Comparison of ENCODE assay signal across 9 cellular contexts in genomic region chr2:108988796-108989713, GRCh38. TPM values are rescaled to one million over a fixed set of nuclear protein-coding genes. Genes with fewer than 3 reads are reported as not detected.
DNase-seq lines count a peak whose midpoint lies in the region; ATAC-seq and TF ChIP-seq lines count a peak whose summit lies in the region.
"Had no signal": no experiment of that assay in that cellular context is flagged by ENCODE, and none has a peak within 500 bp of the region (broad histone marks: within the 10 kb centered on the region; RNA-seq: fewer than 3 reads in every experiment).

Gene EDAR (minus strand): TSS chr2:108989220. CDS start chr2:108931014, 58,206 bp downstream.

- ATAC-seq in lung (ENCODE audit: insufficient read depth, low FRiP score) (peak; percentile 76), HG03520 (IDR thresholded peaks at IDR 0.05; ENCODE audit: unreplicated experiment) (no peak)

- H3K27me3 ChIP-seq in lung (ENCODE audit: control insufficient read depth, insufficient read depth) (no peaks in the 10 kb centered on the region), thymus (ENCODE audit: control insufficient read depth, insufficient read depth) (no peaks in the 10 kb centered on the region)

- WGBS in lung, 2 donors = 34 to 47% methylated on average over 20 of the region's 20 CpGs
- 57% methylated on average over 20 of the region's 20 CpGs for WGBS in thymus

- TF ChIP-seq CTCF in choroid plexus epithelial cell (conservative IDR thresholded peaks at IDR 0.05; ENCODE audit: low read depth, low read length) (peak; percentile 63), lung (IDR thresholded peaks at IDR 0.05; ENCODE audit: control extremely low read depth, extremely low read depth) (no peak)

- H3K9me3 ChIP-seq in lung (ENCODE audit: control insufficient read depth in 2 of 2, insufficient read depth in 1 of 2, low read length in 1 of 2) (no peaks in the 10 kb centered on the region), thymus (ENCODE audit: control insufficient read depth) (no peaks in the 10 kb centered on the region)

- no peaks in the 10 kb centered on the region for H3K36me3 ChIP-seq in lung (ENCODE audit: control insufficient read depth in 2 of 2, insufficient read depth in 2 of 2, low read length in 2 of 2)
- no peaks in the 10 kb centered on the region for H3K36me3 ChIP-seq in thymus (ENCODE audit: control insufficient read depth, insufficient read depth)

- H3K4me1 ChIP-seq in lung (ENCODE audit: control insufficient read depth in 2 of 2, insufficient read depth in 2 of 2, low read length in 2 of 2) (peaks cover 0 to 2% of the 10 kb centered on the region in 2 donors), thymus (ENCODE audit: control insufficient read depth, insufficient read depth, low read length) (no peaks in the 10 kb centered on the region)

- DNase-seq in DMS79 (lab: John Stamatoyannopoulos, UW) = peak; percentile 61
- peak; percentile 36 for DNase-seq in M059J (ENCODE audit: low read depth)
- peak; percentile 36 for DNase-seq in activated CD4-positive, CD25-positive, alpha-beta regulatory T cell treated with anti-CD3 and anti-CD28 coated beads, Interleukin-2, amount 50 U/mL, for 72 hours
- DNase-seq in choroid plexus epithelial cell (ENCODE audit: low read depth) = peak; percentile 37
- peak; percentile 39 for DNase-seq in lung (ENCODE audit: low spot score)
- DNase-seq in GM19238 (ENCODE audit: insufficient read length, low spot score) = no peak
- DNase-seq: naive B cell had no signal

- H3K4me3 ChIP-seq in choroid plexus epithelial cell (ENCODE audit: low read depth, low read length) = no peak within 1 kb of the TSS
- no peak within 1 kb of the TSS for H3K4me3 ChIP-seq in lung
- peak within 1 kb of the TSS; percentile 26 for H3K4me3 ChIP-seq in thymus (ENCODE audit: low read length)

- no peak within 1 kb of the TSS for H3K27ac ChIP-seq in lung (ENCODE audit: low read depth in 1 of 2, low read length in 1 of 2)
- H3K27ac ChIP-seq in thymus (ENCODE audit: low read depth) = peak within 1 kb of the TSS; percentile 62

RNA-seq across cellular contexts. Expression of gene EDAR, which starts in this region (rescaled TPM):
- not detected in 2 replicates for total RNA-seq in M059J (2014; rRNA removed; shearing (Covaris generic))
- under 1 TPM in 1 of 2 donors, not detected in 1; 0.37 TPM for total RNA-seq in lung
- polyA plus RNA-seq in lung (under 1 TPM; 0.02 to 0.10 TPM), thymus (1.3 TPM)

Comparison
In these comparisons a context has a peak if more than half of its experiments do, and no peak if none do; other contexts are left out.
1. Peak in DNase-seq in M059J; RNA of the gene not detected or under 1 TPM.
2. Peak in DNase-seq and ATAC-seq in lung; RNA of the gene not detected or under 1 TPM.